Comparison of ENCODE assay signal across 14 cellular contexts in genomic region chr7:138480527-138480926, GRCh38. TPM values are rescaled to one million over a fixed set of nuclear protein-coding genes. Genes with fewer than 3 reads are reported as not detected.
DNase-seq lines count a peak whose midpoint lies in the region; ATAC-seq and TF ChIP-seq lines count a peak whose summit lies in the region.
"Had no signal": no experiment of that assay in that cellular context is flagged by ENCODE, and none has a peak within 500 bp of the region (broad histone marks: within the 10 kb centered on the region; RNA-seq: fewer than 3 reads in every experiment).

No MANE protein-coding gene starts in this region.

- H3K27ac ChIP-seq in VCaP (peak overlapping the region; percentile 85; the same call in 1 of the 2 replicates), neural progenitor cell (no peak overlapping the region)
- H3K27ac ChIP-seq in naive thymus-derived CD4-positive, alpha-beta T cell (ENCODE audit: low read depth, low read length) = no peak overlapping the region
- H3K27ac ChIP-seq: BLaER1 had no signal

- peaks cover 73% of the 10 kb centered on the region for H4K20me1 ChIP-seq in neural progenitor cell (ENCODE audit: low read depth)

- H3K9ac ChIP-seq in neural progenitor cell = no peak overlapping the region
- H3K9ac ChIP-seq: BLaER1 had no signal

- H3K36me3 Mint-ChIP-seq in activated T-cell treated with anti-CD3 and anti-CD28 coated beads, Interleukin-2, amount 50 U/mL, for 72 hours (ENCODE audit: insufficient read depth in 2 of 2) = peaks cover 0 to 2% of the 10 kb centered on the region in 2 donors
- peaks cover 5% of the 10 kb centered on the region for H3K36me3 Mint-ChIP-seq in activated T-cell treated with anti-CD3 and anti-CD28 coated beads, Interleukin-2, amount 50 U/mL, for 24 hours (ENCODE audit: low read depth)
- H3K36me3 Mint-ChIP-seq in naive thymus-derived CD4-positive, alpha-beta T cell = peaks cover 0 to 11% (median 8%) of the 10 kb centered on the region in 5 donors
- H3K36me3 Mint-ChIP-seq in neural progenitor cell = peaks cover 69% of the 10 kb centered on the region

- H3K79me2 ChIP-seq in neural progenitor cell (ENCODE audit: low read depth) = peaks cover 100% of the 10 kb centered on the region

- no peaks in the 10 kb centered on the region for H3K36me3 ChIP-seq in naive thymus-derived CD4-positive, alpha-beta T cell (ENCODE audit: control insufficient read depth in 2 of 3, insufficient read depth in 3 of 3, low read length in 3 of 3)
- peaks cover 3% of the 10 kb centered on the region for H3K36me3 ChIP-seq in neural progenitor cell

- H3K27me3 Mint-ChIP-seq in activated T-cell treated with anti-CD3 and anti-CD28 coated beads, Interleukin-2, amount 50 U/mL, for 72 hours (ENCODE audit: low read depth) = no peaks in the 10 kb centered on the region
- H3K27me3 Mint-ChIP-seq in activated T-cell treated with anti-CD3 and anti-CD28 coated beads, Interleukin-2, amount 50 U/mL, for 24 hours = no peaks in the 10 kb centered on the region
- H3K27me3 Mint-ChIP-seq in naive thymus-derived CD4-positive, alpha-beta T cell = no peaks in the 10 kb centered on the region
- peaks cover 4% of the 10 kb centered on the region for H3K27me3 Mint-ChIP-seq in neural progenitor cell (ENCODE audit: insufficient read depth, low read depth)

- H3K4me2 ChIP-seq in neural progenitor cell = no peak overlapping the region
- H3K4me2 ChIP-seq: BLaER1 had no signal

- no peak overlapping the region for H2AFZ ChIP-seq in neural progenitor cell (replicated peaks)

- CTCF ChIA-PET in naive thymus-derived CD4-positive, alpha-beta T cell (lab: Charles Lee) = no interaction called here

- peaks cover 9 to 11% of the 10 kb centered on the region in 2 donors for H3K4me1 ChIP-seq in naive thymus-derived CD4-positive, alpha-beta T cell (ENCODE audit: control insufficient read depth in 2 of 2, insufficient read depth in 2 of 2, low read length in 2 of 2)
- peaks cover 24% of the 10 kb centered on the region for H3K4me1 ChIP-seq in neural progenitor cell

- no peaks in the 10 kb centered on the region for H3K9me3 ChIP-seq in naive thymus-derived CD4-positive, alpha-beta T cell (ENCODE audit: control insufficient read depth in 2 of 3, low read length in 3 of 3)
- no peaks in the 10 kb centered on the region for H3K9me3 ChIP-seq in neural progenitor cell (ENCODE audit: low read depth)

- no peak for DNase-seq in activated T-cell treated with anti-CD3 and anti-CD28 coated beads, Interleukin-2, amount 50 U/mL, for 72 hours
- DNase-seq in activated T-cell treated with anti-CD3 and anti-CD28 coated beads, Interleukin-2, amount 50 U/mL, for 24 hours = no peak
- no peak for DNase-seq in naive thymus-derived CD4-positive, alpha-beta T cell
- DNase-seq in OCI-M2 (lab: John Stamatoyannopoulos, UW; ENCODE audit: unreplicated experiment) = no peak
- no peak for DNase-seq in neural progenitor cell (ENCODE audit: low spot score)
- DNase-seq: 8988T, AML-193, Calu3, DMS 273 treated with DMSO at 0.1 percent for 48 hours, GOT3 had no signal

- TF ChIP-seq CTCF in VCaP (conservative IDR thresholded peaks at IDR 0.05) = no peak
- no peak for TF ChIP-seq CTCF in neural progenitor cell (IDR thresholded peaks at IDR 0.05)

- no peaks in the 10 kb centered on the region for H3K9me3 Mint-ChIP-seq in activated T-cell treated with anti-CD3 and anti-CD28 coated beads, Interleukin-2, amount 50 U/mL, for 72 hours
- peaks cover 2% of the 10 kb centered on the region for H3K9me3 Mint-ChIP-seq in activated T-cell treated with anti-CD3 and anti-CD28 coated beads, Interleukin-2, amount 50 U/mL, for 24 hours
- peaks cover 0 to 5% (median 0%) of the 10 kb centered on the region in 11 donors for H3K9me3 Mint-ChIP-seq in naive thymus-derived CD4-positive, alpha-beta T cell
- peaks cover 70% of the 10 kb centered on the region for H3K9me3 Mint-ChIP-seq in neural progenitor cell

- peak overlapping the region; percentile 32 for H3K27ac Mint-ChIP-seq in activated T-cell treated with anti-CD3 and anti-CD28 coated beads, Interleukin-2, amount 50 U/mL, for 72 hours
- no peak overlapping the region for H3K27ac Mint-ChIP-seq in activated T-cell treated with anti-CD3 and anti-CD28 coated beads, Interleukin-2, amount 50 U/mL, for 24 hours
- H3K27ac Mint-ChIP-seq in naive thymus-derived CD4-positive, alpha-beta T cell = peak overlapping the region in 7 of 9 donors; percentile 6 to 63 (median 31)
- no peak overlapping the region for H3K27ac Mint-ChIP-seq in neural progenitor cell

- intact Hi-C loops in naive thymus-derived CD4-positive, alpha-beta T cell (cut with micrococcal nuclease) = no loop called here

- no peak overlapping the region for H3K4me3 ChIP-seq in naive thymus-derived CD4-positive, alpha-beta T cell (ENCODE audit: low read length)
- H3K4me3 ChIP-seq in neural progenitor cell = no peak overlapping the region
- H3K4me3 ChIP-seq: BLaER1, HAP-1 had no signal

- POLR2A ChIA-PET in naive thymus-derived CD4-positive, alpha-beta T cell (lab: Charles Lee) = interaction anchor here (1.4 kb wide), 1 partner anchor 21 kb away, joined by 3 read pairs; no protein-coding TSS in a partner anchor

- peaks cover 61% of the 10 kb centered on the region for H3K4me1 Mint-ChIP-seq in activated T-cell treated with anti-CD3 and anti-CD28 coated beads, Interleukin-2, amount 50 U/mL, for 72 hours (ENCODE audit: low read depth)
- H3K4me1 Mint-ChIP-seq in activated T-cell treated with anti-CD3 and anti-CD28 coated beads, Interleukin-2, amount 50 U/mL, for 24 hours (ENCODE audit: low read depth) = peaks cover 57% of the 10 kb centered on the region
- H3K4me1 Mint-ChIP-seq in naive thymus-derived CD4-positive, alpha-beta T cell = peaks cover 34 to 75% (median 70%) of the 10 kb centered on the region in 7 donors
- no peaks in the 10 kb centered on the region for H3K4me1 Mint-ChIP-seq in neural progenitor cell

- peaks cover 21% of the 10 kb centered on the region for H3F3A ChIP-seq in neural progenitor cell (ENCODE audit: low read depth)

- H3K27me3 ChIP-seq in naive thymus-derived CD4-positive, alpha-beta T cell (ENCODE audit: control insufficient read depth in 2 of 2, insufficient read depth in 2 of 2, low read length in 2 of 2) = no peaks in the 10 kb centered on the region
- H3K27me3 ChIP-seq in neural progenitor cell = no peaks in the 10 kb centered on the region
- H3K27me3 ChIP-seq: BLaER1 had no signal

- no peak for ATAC-seq in activated T-cell treated with anti-CD3 and anti-CD28 coated beads, Interleukin-2, amount 50 U/mL, for 72 hours (replicated peaks in 1 of 2)
- ATAC-seq in naive thymus-derived CD4-positive, alpha-beta T cell = no peak
- no peak for ATAC-seq in HG02852 (IDR thresholded peaks at IDR 0.05; ENCODE audit: unreplicated experiment)

- H3K4me3 Mint-ChIP-seq in activated T-cell treated with anti-CD3 and anti-CD28 coated beads, Interleukin-2, amount 50 U/mL, for 72 hours = no peak overlapping the region
- H3K4me3 Mint-ChIP-seq in activated T-cell treated with anti-CD3 and anti-CD28 coated beads, Interleukin-2, amount 50 U/mL, for 24 hours = no peak overlapping the region
- H3K4me3 Mint-ChIP-seq in naive thymus-derived CD4-positive, alpha-beta T cell = peak overlapping the region in 7 of 10 donors; percentile 6 to 64 (median 59)
- H3K4me3 Mint-ChIP-seq in neural progenitor cell = no peak overlapping the region

RNA-seq across cellular contexts. Expression of gene TRIM24, which starts 20.5 kb away (rescaled TPM):
- total RNA-seq in activated T-cell treated with anti-CD3 and anti-CD28 coated beads, Interleukin-2, amount 50 U/mL, for 72 hours = 10 to 100 TPM; 16.2 to 18.1 TPM
- 10 to 100 TPM; 16.9 to 19.3 (median 18.7) TPM for total RNA-seq in naive thymus-derived CD4-positive, alpha-beta T cell
- polyA plus RNA-seq in naive thymus-derived CD4-positive, alpha-beta T cell = 10 to 100 TPM in 1 of 2 donors, 1 to 10 TPM in 1; 8.1 to 11.0 TPM
- 101 and 116 TPM in 2 replicates for total RNA-seq in neural progenitor cell (ENCODE audit: low replicate concordance)

Comparison
In these comparisons a context has a peak if more than half of its experiments do, and no peak if none do; other contexts are left out.
1. H3K27ac Mint-ChIP-seq: peak in activated T-cell treated with anti-CD3 and anti-CD28 coated beads, Interleukin-2, amount 50 U/mL, for 72 hours (single experiment) and naive thymus-derived CD4-positive, alpha-beta T cell (7 of 9); none in activated T-cell treated with anti-CD3 and anti-CD28 coated beads, Interleukin-2, amount 50 U/mL, for 24 hours (single experiment) and neural progenitor cell (single experiment).
2. H3K4me3 Mint-ChIP-seq: peak in naive thymus-derived CD4-positive, alpha-beta T cell (7 of 10); none in activated T-cell treated with anti-CD3 and anti-CD28 coated beads, Interleukin-2, amount 50 U/mL, for 72 hours (0 of 2), activated T-cell treated with anti-CD3 and anti-CD28 coated beads, Interleukin-2, amount 50 U/mL, for 24 hours (single experiment) and neural progenitor cell (single experiment).